37 cellular contexts compared by ENCODE assay signal in the genomic region with DNA sequence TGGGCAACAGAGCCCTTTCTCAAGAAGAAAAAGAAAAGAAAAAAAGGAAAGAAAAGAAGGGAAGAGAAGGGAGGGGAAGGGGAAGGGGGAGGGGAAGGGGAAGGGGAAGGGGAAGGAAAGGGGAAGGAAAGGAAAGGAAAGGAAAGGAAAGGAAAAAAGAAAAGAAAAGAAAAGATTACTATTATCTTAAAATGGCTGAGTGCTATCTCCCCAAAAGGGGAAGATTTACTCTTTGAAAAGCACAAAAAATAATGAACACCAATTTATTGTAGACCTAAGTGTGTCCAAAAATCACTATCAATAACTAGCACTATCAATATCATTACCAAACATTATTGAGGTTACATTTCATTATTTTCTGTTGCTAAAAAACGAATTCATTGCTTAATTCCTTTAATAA.
"Had no signal": no experiment of that assay in that cellular context is flagged by ENCODE, and none has a peak within 500 bp of the region (broad histone marks: within the 10 kb centered on the region; RNA-seq: fewer than 3 reads in every experiment).

No MANE protein-coding gene starts in this region.

- ATAC-seq: activated CD8-positive, alpha-beta T cell treated with anti-CD3 and anti-CD28 coated beads for 36 hours; activated naive CD4-positive, alpha-beta T cell treated with anti-CD3 and anti-CD28 coated beads, Interleukin-2, amount 50 U/mL, for 72 hours; activated T-cell treated with anti-CD3 and anti-CD28 coated beads, Interleukin-2, amount 50 U/mL, for 4 hours; activated T-cell treated with anti-CD3 and anti-CD28 coated beads, Interleukin-2, amount 50 U/mL, for 72 hours; activated T-helper 17 cell treated with anti-CD3 and anti-CD28 coated beads, Interleukin-2, amount 50 U/mL, for 72 hours; body of pancreas had no signal

- H3K4me3 ChIP-seq: adrenal gland, body of pancreas, breast epithelium had no signal

- H3K27me3 Mint-ChIP-seq: activated B cell treated with CpG ODN at 0.5 μM for 24 hours; activated CD4-positive, alpha-beta memory T cell treated with anti-CD3 and anti-CD28 coated beads for 36 hours; activated CD4-positive, alpha-beta T cell treated with anti-CD3 and anti-CD28 coated beads, Interleukin-2, amount 10 ng/mL, durations not matched to agents 24 days and 14 days; activated CD8-positive, alpha-beta T cell treated with anti-CD3 and anti-CD28 coated beads for 36 hours; activated naive CD8-positive, alpha-beta T cell treated with anti-CD3 and anti-CD28 coated beads for 36 hours; activated T-helper 17 cell treated with anti-CD3 and anti-CD28 coated beads, Interleukin-2, amount 50 U/mL, for 72 hours had no signal

- H3K27me3 ChIP-seq: adrenal gland, body of pancreas, brain microvascular endothelial cell, breast epithelium had no signal

- H3K36me3 ChIP-seq: brain microvascular endothelial cell, breast epithelium had no signal

- H3K27ac ChIP-seq: adrenal gland, body of pancreas, brain microvascular endothelial cell, breast epithelium, VCaP had no signal

- H3K4me3 Mint-ChIP-seq: activated B cell treated with CpG ODN at 0.5 μM for 24 hours; activated CD4-positive, alpha-beta memory T cell treated with anti-CD3 and anti-CD28 coated beads for 36 hours; activated CD4-positive, alpha-beta T cell treated with anti-CD3 and anti-CD28 coated beads, Interleukin-2, amount 10 ng/mL, durations not matched to agents 24 days and 14 days; activated CD8-positive, alpha-beta T cell treated with anti-CD3 and anti-CD28 coated beads for 36 hours; activated naive CD4-positive, alpha-beta T cell treated with anti-CD3 and anti-CD28 coated beads for 36 hours; activated naive CD8-positive, alpha-beta T cell treated with anti-CD3 and anti-CD28 coated beads for 36 hours; activated T-cell treated with anti-CD3 and anti-CD28 coated beads, Interleukin-2, amount 50 U/mL, for 4 hours; activated T-cell treated with anti-CD3 and anti-CD28 coated beads, Interleukin-2, amount 50 U/mL, for 72 hours; activated T-helper 1 cell treated with anti-CD3 and anti-CD28 coated beads, Interleukin-12 subunit alpha, Interleukin-12 subunit beta, Interleukin-2, Interleukin-4 antibody, amounts not matched to agents 30 ng/mL and 10 ng/mL and 1 ng/mL, durations not matched to agents 14 hours and 24 hours and 36 hours; activated T-helper 17 cell treated with anti-CD3 and anti-CD28 coated beads, Interleukin-2, amount 50 U/mL, for 72 hours; T-helper 1 cell treated with Interleukin-12 subunit alpha and Interleukin-12 subunit beta and Interleukin-4 antibody, amounts not matched to agents 30 μg/mL and 1 μg/mL, for 36 hours; T-helper 2 cell treated with Interferon-gamma antibody and Interleukin-4, amounts not matched to agents 5 μg/mL and 100 μg/mL, for 36 hours had no signal

- H3K9me3 Mint-ChIP-seq: activated B cell treated with CpG ODN at 0.5 μM for 24 hours; activated CD4-positive, alpha-beta memory T cell treated with anti-CD3 and anti-CD28 coated beads for 36 hours; activated CD4-positive, alpha-beta T cell treated with anti-CD3 and anti-CD28 coated beads, Interleukin-2, amount 10 ng/mL, durations not matched to agents 24 days and 14 days; activated CD8-positive, alpha-beta T cell treated with anti-CD3 and anti-CD28 coated beads for 36 hours; activated naive CD4-positive, alpha-beta T cell treated with anti-CD3 and anti-CD28 coated beads for 36 hours; activated naive CD4-positive, alpha-beta T cell treated with anti-CD3 and anti-CD28 coated beads, Interleukin-2, amount 50 U/mL, for 72 hours; activated naive CD8-positive, alpha-beta T cell treated with anti-CD3 and anti-CD28 coated beads for 36 hours; activated T-cell treated with anti-CD3 and anti-CD28 coated beads, Interleukin-2, amount 50 U/mL, for 4 hours; activated T-cell treated with anti-CD3 and anti-CD28 coated beads, Interleukin-2, amount 50 U/mL, for 72 hours; activated T-helper 1 cell treated with anti-CD3 and anti-CD28 coated beads, Interleukin-12 subunit alpha, Interleukin-12 subunit beta, Interleukin-2, Interleukin-4 antibody, amounts not matched to agents 30 ng/mL and 10 ng/mL and 1 ng/mL, durations not matched to agents 14 hours and 24 hours and 36 hours; activated T-helper 17 cell treated with anti-CD3 and anti-CD28 coated beads, Interleukin-2, amount 50 U/mL, for 72 hours; T-helper 1 cell treated with Interleukin-12 subunit alpha and Interleukin-12 subunit beta and Interleukin-4 antibody, amounts not matched to agents 30 μg/mL and 1 μg/mL, for 36 hours; T-helper 2 cell treated with Interferon-gamma antibody and Interleukin-4, amounts not matched to agents 5 μg/mL and 100 μg/mL, for 36 hours had no signal

- H3K4me1 ChIP-seq: body of pancreas, breast epithelium had no signal

- H3K9me3 ChIP-seq: adrenal gland, body of pancreas, breast epithelium had no signal

- H3K27ac Mint-ChIP-seq: activated B cell treated with CpG ODN at 0.5 μM for 24 hours; activated CD4-positive, alpha-beta memory T cell treated with anti-CD3 and anti-CD28 coated beads for 36 hours; activated CD4-positive, alpha-beta T cell treated with anti-CD3 and anti-CD28 coated beads, Interleukin-2, amount 10 ng/mL, durations not matched to agents 24 days and 14 days; activated CD8-positive, alpha-beta T cell treated with anti-CD3 and anti-CD28 coated beads for 36 hours; activated naive CD4-positive, alpha-beta T cell treated with anti-CD3 and anti-CD28 coated beads for 36 hours; activated naive CD8-positive, alpha-beta T cell treated with anti-CD3 and anti-CD28 coated beads for 36 hours; activated T-cell treated with anti-CD3 and anti-CD28 coated beads, Interleukin-2, amount 50 U/mL, for 72 hours; activated T-helper 1 cell treated with anti-CD3 and anti-CD28 coated beads, Interleukin-12 subunit alpha, Interleukin-12 subunit beta, Interleukin-2, Interleukin-4 antibody, amounts not matched to agents 30 ng/mL and 10 ng/mL and 1 ng/mL, durations not matched to agents 14 hours and 24 hours and 36 hours; activated T-helper 17 cell treated with anti-CD3 and anti-CD28 coated beads, Interleukin-2, amount 50 U/mL, for 72 hours; T-helper 1 cell treated with Interleukin-12 subunit alpha and Interleukin-12 subunit beta and Interleukin-4 antibody, amounts not matched to agents 30 μg/mL and 1 μg/mL, for 36 hours; T-helper 2 cell treated with Interferon-gamma antibody and Interleukin-4, amounts not matched to agents 5 μg/mL and 100 μg/mL, for 36 hours had no signal

- H3K4me1 Mint-ChIP-seq: activated B cell treated with CpG ODN at 0.5 μM for 24 hours; activated CD4-positive, alpha-beta T cell treated with anti-CD3 and anti-CD28 coated beads, Interleukin-2, amount 10 ng/mL, durations not matched to agents 24 days and 14 days; activated naive CD8-positive, alpha-beta T cell treated with anti-CD3 and anti-CD28 coated beads for 36 hours; activated T-helper 17 cell treated with anti-CD3 and anti-CD28 coated beads, Interleukin-2, amount 50 U/mL, for 72 hours had no signal

- FAIRE-seq: astrocyte, TTC549 had no signal

- H3K36me3 Mint-ChIP-seq: activated CD4-positive, alpha-beta memory T cell treated with anti-CD3 and anti-CD28 coated beads for 36 hours; activated naive CD4-positive, alpha-beta T cell treated with anti-CD3 and anti-CD28 coated beads, Interleukin-2, amount 50 U/mL, for 72 hours; activated naive CD8-positive, alpha-beta T cell treated with anti-CD3 and anti-CD28 coated beads for 36 hours had no signal

- DNase-seq: activated B cell treated with CpG ODN at 0.5 μM for 24 hours; activated CD4-positive, alpha-beta memory T cell treated with anti-CD3 and anti-CD28 coated beads for 36 hours; activated CD4-positive, alpha-beta T cell treated with anti-CD3 and anti-CD28 coated beads for 4 hours; activated CD4-positive, alpha-beta T cell treated with anti-CD3 and anti-CD28 coated beads, Interleukin-2, amount 10 ng/mL, durations not matched to agents 24 days and 14 days; activated CD4-positive, alpha-beta T cell treated with anti-CD3 and anti-CD28 coated beads, Interleukin-2, amount 50 U/mL, for 1 hour; activated CD4-positive, alpha-beta T cell treated with anti-CD3 and anti-CD28 coated beads, Interleukin-2, amount 50 U/mL, for 4 hours; activated CD4-positive, CD25-positive, alpha-beta regulatory T cell treated with anti-CD3 and anti-CD28 coated beads, Interleukin-2, amount 50 U/mL, for 72 hours; activated CD8-positive, alpha-beta memory T cell treated with anti-CD3 and anti-CD28 coated beads, Interleukin-2, amount 50 U/mL, for 4 hours; activated CD8-positive, alpha-beta T cell treated with anti-CD3 and anti-CD28 coated beads for 36 hours; activated effector memory CD4-positive, alpha-beta T cell treated with anti-CD3 and anti-CD28 coated beads, Interleukin-2, amount 50 U/mL, for 16 hours; activated gamma-delta T cell treated with Interleukin-2 at 50 U/mL for 16 hours; activated naive CD4-positive, alpha-beta T cell; activated naive CD4-positive, alpha-beta T cell treated with anti-CD3 and anti-CD28 coated beads for 36 hours; activated naive CD4-positive, alpha-beta T cell treated with anti-CD3 and anti-CD28 coated beads, Interleukin-2, amount 50 U/mL, for 16 hours; activated naive CD8-positive, alpha-beta T cell treated with anti-CD3 and anti-CD28 coated beads for 36 hours; activated T-cell treated with anti-CD3 and anti-CD28 coated beads for 4 hours; activated T-cell treated with anti-CD3 and anti-CD28 coated beads, Interleukin-2, amount 50 U/mL, for 1 hour; activated T-cell treated with anti-CD3 and anti-CD28 coated beads, Interleukin-2, amount 50 U/mL, for 4 hours; activated T-cell treated with anti-CD3 and anti-CD28 coated beads, Interleukin-2, amount 50 U/mL, for 72 hours; adrenal gland; amniotic stem cell; aorta; body of pancreas; brain microvascular endothelial cell; central memory CD4-positive, alpha-beta T cell; T-helper 1 cell; T-helper 2 cell; T-helper 9 cell had no signal
